ENCODE assay signal across 1 cellular context in the genomic region with DNA sequence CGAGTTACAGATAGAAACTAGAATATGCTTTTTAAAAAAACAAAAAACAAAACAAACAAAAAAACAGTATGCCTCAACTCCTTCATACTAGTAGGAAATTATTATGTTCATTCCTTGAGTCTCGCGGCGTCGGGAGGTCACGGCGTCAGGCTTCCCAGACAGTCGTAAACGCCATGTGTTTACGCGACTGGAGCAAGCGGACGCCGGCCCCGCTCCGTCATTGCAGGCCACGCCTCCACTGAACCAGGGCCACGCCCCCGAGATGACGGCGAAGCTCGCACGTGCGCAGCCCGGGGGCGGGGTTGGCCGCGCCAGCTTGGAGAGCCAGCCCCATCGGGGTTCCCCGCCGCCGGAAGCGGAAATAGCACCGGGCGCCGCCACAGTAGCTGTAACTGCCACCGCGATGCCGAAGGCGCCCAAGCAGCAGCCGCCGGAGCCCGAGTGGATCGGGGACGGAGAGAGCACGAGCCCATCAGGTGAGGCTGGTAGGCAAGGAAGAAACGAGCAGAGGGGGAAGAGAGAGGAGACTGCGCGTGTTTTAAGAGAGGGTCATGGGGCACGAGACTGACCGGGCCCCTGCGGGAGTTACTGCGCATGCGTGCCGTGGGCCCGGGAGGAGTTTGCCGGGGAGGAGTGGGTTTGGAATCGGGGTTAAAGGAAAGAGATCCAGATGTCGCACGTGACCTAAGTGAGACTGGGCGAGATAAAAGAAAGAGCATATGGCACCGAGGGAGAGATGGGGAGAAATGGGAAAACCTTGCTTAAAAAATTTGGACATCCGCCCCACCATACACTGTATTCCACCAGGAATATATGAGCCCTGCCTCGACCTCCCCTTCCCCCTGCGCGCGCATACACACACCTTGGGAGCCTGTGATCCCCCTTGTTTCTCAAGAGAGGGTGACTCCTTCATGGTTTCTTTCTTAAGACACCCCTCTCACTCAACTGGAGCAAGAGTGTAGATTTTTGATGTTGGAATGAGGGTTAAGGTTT.
TF ChIP-seq lines count a peak whose summit lies in the region.

A gene (plus strand): TSS at position 358 of the 993 bp plus-strand sequence. CDS start 46 bp downstream, at position 404.

TF ChIP-seq in K562, 482 proteins besides CTCF, POLR2A, EP300 and RAD21 (continued from another document and continues in another):
- TF ChIP-seq, protein P1, sequence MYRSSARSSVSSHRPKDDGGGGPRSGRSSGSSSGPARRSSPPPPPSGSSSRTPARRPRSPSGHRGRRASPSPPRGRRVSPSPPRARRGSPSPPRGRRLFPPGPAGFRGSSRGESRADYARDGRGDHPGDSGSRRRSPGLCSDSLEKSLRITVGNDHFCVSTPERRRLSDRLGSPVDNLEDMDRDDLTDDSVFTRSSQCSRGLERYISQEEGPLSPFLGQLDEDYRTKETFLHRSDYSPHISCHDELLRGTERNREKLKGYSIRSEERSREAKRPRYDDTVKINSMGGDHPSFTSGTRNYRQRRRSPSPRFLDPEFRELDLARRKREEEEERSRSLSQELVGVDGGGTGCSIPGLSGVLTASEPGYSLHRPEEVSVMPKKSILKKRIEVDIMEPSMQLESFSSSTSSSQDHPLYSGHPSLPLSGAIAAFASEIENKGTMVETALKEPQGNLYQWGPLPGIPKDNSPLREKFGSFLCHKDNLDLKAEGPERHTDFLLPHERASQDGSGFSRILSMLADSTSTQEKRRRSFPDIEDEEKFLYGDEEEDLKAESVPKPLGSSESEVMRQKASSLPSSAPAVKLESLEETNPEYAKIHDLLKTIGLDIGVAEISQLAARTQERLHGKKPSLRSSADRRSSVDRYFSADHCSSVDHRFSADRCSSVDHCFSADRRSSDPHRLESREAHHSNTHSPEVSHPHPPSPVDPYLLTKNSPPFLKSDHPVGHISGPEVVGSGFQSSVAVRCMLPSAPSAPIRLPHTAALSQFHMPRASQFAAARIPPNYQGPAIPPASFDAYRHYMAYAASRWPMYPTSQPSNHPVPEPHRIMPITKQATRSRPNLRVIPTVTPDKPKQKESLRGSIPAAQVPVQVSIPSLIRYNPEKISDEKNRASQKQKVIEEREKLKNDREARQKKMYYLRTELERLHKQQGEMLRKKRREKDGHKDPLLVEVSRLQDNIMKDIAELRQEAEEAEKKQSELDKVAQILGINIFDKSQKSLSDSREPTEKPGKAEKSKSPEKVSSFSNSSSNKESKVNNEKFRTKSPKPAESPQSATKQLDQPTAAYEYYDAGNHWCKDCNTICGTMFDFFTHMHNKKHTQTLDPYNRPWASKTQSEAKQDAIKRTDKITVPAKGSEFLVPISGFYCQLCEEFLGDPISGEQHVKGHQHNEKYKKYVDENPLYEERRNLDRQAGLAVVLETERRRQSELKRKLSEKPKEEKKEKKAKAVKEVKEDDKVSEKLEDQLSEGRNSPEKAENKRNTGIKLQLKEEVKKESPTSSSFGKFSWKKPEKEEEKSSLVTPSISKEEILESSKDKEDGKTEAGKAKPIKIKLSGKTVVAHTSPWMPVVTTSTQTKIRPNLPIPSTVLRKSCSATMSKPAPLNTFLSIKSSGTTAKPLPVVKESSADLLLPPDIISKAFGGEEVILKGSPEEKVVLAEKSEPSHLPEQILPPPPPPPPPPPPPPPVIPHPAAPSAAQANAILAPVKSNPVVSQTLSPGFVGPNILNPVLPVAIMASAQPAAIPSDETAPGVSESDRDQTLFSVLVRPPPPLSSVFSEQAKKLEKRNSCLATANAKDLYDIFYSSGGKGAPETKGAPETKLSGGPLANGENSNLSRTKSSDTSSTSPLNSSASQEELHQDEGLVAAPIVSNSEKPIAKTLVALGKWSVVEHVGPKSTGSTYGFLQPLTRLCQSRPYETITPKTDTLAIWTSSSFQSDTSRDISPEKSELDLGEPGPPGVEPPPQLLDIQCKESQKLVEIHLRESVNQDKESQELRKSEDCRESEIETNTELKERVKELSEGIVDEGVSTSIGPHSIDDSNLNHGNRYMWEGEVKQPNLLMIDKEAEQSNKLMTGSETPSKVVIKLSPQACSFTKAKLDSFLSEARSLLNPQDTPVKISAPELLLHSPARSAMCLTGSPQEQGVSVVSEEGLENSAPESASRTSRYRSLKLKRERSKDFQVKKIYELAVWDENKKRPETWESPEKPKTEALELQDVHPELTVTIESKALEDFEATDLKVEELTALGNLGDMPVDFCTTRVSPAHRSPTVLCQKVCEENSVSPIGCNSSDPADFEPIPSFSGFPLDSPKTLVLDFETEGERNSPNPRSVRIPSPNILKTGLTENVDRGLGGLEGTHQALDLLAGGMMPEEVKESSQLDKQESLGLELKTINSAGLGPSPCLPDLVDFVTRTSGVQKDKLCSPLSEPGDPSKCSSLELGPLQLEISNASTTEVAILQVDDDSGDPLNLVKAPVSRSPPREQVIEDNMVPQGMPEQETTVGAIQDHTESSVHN (IDR thresholded peaks at IDR 0.05; ENCODE audit: borderline replicate concordance in 1 of 2, low read depth in 1 of 2), result peak in 1 of 2 experiments; percentile 84; a peak in 2 of 4 replicates
- TF ChIP-seq ETV5 (CRISPR knock-in tag; IDR thresholded peaks at IDR 0.05; ENCODE audit: low read depth) (peak; percentile 97), ZNF584 (CRISPR knock-in tag; IDR thresholded peaks at IDR 0.05; ENCODE audit: low read depth) (peak; percentile 81; the same call in 1 of the 2 replicates), ZNF316 (IDR thresholded peaks at IDR 0.05) (peak; percentile 7; the same call in 1 of the 2 replicates), ZNF263 (CRISPR knock-in tag; IDR thresholded peaks at IDR 0.05; ENCODE audit: borderline replicate concordance) (peak; percentile 12; the same call in 1 of the 2 replicates), SMARCC2 (IDR thresholded peaks at IDR 0.05; ENCODE audit: low read depth) (0 out of 2 replicates have a peak, but pooled peaks have one; percentile 22), TARDBP (IDR thresholded peaks at IDR 0.05) (peak; percentile 89; the same call in 1 of the 2 replicates), RCOR1 (IDR thresholded peaks at IDR 0.05; ENCODE audit: borderline replicate concordance in 1 of 2, low read depth in 2 of 2, low read length in 2 of 2) (peak in 1 of 2 experiments; percentile 44; a peak in 2 of 4 replicates), ZBTB17 (CRISPR knock-in tag; IDR thresholded peaks at IDR 0.05) (peak; percentile 90), POLR2AphosphoS2 (IDR thresholded peaks at IDR 0.05; ENCODE audit: low read length) (peak; percentile 78; the same call in 1 of the 2 replicates), ZC3H8 (IDR thresholded peaks at IDR 0.05) (no peak), TBP (optimal IDR thresholded peaks at IDR 0.05; ENCODE audit: low read depth, low read length) (peak; percentile 65), SAP30 (IDR thresholded peaks at IDR 0.05; ENCODE audit: borderline replicate concordance, insufficient read depth, low read depth, low read length, poor library complexity, severe bottlenecking) (peak; percentile 70), ERF (CRISPR knock-in tag; IDR thresholded peaks at IDR 0.05) (peak; percentile 94; the same call in 1 of the 2 replicates), PHF20 (IDR thresholded peaks at IDR 0.05; ENCODE audit: partially characterized antibody) (peak; percentile 96), XRCC4 (IDR thresholded peaks at IDR 0.05; ENCODE audit: extremely low read depth, insufficient read depth, insufficient read length) (no peak), BRD4 (IDR thresholded peaks at IDR 0.05) (peak; percentile 86), NFE2 (IDR thresholded peaks at IDR 0.05; ENCODE audit: low read depth) (no peak), SRSF3 (IDR thresholded peaks at IDR 0.05; ENCODE audit: insufficient read depth, low read length) (no peak), GABPA (tag; conservative IDR thresholded peaks at IDR 0.05; ENCODE audit: low read depth) (peak; percentile 99)
- TF ChIP-seq, protein P2, sequence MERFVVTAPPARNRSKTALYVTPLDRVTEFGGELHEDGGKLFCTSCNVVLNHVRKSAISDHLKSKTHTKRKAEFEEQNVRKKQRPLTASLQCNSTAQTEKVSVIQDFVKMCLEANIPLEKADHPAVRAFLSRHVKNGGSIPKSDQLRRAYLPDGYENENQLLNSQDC (CRISPR knock-in tag; IDR thresholded peaks at IDR 0.05), result no peak; the same call in none of the 2 replicates
- TF ChIP-seq, protein P3, sequence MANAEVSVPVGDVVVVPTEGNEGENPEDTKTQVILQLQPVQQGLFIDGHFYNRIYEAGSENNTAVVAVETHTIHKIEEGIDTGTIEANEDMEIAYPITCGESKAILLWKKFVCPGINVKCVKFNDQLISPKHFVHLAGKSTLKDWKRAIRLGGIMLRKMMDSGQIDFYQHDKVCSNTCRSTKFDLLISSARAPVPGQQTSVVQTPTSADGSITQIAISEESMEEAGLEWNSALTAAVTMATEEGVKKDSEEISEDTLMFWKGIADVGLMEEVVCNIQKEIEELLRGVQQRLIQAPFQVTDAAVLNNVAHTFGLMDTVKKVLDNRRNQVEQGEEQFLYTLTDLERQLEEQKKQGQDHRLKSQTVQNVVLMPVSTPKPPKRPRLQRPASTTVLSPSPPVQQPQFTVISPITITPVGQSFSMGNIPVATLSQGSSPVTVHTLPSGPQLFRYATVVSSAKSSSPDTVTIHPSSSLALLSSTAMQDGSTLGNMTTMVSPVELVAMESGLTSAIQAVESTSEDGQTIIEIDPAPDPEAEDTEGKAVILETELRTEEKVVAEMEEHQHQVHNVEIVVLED (CRISPR knock-in tag; IDR thresholded peaks at IDR 0.05), result peak; percentile 45
- TF ChIP-seq, protein P4, sequence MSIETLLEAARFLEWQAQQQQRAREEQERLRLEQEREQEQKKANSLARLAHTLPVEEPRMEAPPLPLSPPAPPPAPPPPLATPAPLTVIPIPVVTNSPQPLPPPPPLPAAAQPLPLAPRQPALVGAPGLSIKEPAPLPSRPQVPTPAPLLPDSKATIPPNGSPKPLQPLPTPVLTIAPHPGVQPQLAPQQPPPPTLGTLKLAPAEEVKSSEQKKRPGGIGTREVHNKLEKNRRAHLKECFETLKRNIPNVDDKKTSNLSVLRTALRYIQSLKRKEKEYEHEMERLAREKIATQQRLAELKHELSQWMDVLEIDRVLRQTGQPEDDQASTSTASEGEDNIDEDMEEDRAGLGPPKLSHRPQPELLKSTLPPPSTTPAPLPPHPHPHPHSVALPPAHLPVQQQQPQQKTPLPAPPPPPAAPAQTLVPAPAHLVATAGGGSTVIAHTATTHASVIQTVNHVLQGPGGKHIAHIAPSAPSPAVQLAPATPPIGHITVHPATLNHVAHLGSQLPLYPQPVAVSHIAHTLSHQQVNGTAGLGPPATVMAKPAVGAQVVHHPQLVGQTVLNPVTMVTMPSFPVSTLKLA (conservative IDR thresholded peaks at IDR 0.05), result peak; percentile 100
- TF ChIP-seq, protein P5, sequence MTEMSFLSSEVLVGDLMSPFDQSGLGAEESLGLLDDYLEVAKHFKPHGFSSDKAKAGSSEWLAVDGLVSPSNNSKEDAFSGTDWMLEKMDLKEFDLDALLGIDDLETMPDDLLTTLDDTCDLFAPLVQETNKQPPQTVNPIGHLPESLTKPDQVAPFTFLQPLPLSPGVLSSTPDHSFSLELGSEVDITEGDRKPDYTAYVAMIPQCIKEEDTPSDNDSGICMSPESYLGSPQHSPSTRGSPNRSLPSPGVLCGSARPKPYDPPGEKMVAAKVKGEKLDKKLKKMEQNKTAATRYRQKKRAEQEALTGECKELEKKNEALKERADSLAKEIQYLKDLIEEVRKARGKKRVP (CRISPR knock-in tag; IDR thresholded peaks at IDR 0.05), result no peak
- TF ChIP-seq, protein P6, sequence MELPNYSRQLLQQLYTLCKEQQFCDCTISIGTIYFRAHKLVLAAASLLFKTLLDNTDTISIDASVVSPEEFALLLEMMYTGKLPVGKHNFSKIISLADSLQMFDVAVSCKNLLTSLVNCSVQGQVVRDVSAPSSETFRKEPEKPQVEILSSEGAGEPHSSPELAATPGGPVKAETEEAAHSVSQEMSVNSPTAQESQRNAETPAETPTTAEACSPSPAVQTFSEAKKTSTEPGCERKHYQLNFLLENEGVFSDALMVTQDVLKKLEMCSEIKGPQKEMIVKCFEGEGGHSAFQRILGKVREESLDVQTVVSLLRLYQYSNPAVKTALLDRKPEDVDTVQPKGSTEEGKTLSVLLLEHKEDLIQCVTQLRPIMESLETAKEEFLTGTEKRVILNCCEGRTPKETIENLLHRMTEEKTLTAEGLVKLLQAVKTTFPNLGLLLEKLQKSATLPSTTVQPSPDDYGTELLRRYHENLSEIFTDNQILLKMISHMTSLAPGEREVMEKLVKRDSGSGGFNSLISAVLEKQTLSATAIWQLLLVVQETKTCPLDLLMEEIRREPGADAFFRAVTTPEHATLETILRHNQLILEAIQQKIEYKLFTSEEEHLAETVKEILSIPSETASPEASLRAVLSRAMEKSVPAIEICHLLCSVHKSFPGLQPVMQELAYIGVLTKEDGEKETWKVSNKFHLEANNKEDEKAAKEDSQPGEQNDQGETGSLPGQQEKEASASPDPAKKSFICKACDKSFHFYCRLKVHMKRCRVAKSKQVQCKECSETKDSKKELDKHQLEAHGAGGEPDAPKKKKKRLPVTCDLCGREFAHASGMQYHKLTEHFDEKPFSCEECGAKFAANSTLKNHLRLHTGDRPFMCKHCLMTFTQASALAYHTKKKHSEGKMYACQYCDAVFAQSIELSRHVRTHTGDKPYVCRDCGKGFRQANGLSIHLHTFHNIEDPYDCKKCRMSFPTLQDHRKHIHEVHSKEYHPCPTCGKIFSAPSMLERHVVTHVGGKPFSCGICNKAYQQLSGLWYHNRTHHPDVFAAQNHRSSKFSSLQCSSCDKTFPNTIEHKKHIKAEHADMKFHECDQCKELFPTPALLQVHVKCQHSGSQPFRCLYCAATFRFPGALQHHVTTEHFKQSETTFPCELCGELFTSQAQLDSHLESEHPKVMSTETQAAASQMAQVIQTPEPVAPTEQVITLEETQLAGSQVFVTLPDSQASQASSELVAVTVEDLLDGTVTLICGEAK (IDR thresholded peaks at IDR 0.05), result peak; percentile 99
- TF ChIP-seq, protein P6 (CRISPR knock-in tag; IDR thresholded peaks at IDR 0.05), result no peak
- TF ChIP-seq, protein P7, sequence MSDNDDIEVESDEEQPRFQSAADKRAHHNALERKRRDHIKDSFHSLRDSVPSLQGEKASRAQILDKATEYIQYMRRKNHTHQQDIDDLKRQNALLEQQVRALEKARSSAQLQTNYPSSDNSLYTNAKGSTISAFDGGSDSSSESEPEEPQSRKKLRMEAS (CRISPR knock-in tag; IDR thresholded peaks at IDR 0.05), result peak; percentile 100
